ENCODE assay signal across 10 cellular contexts in genomic region chr17:65182233-65182632, GRCh38. TPM values are rescaled to one million over a fixed set of nuclear protein-coding genes. Genes with fewer than 3 reads are reported as not detected.
DNase-seq lines count a peak whose midpoint lies in the region; ATAC-seq and TF ChIP-seq lines count a peak whose summit lies in the region.
"Had no signal": no experiment of that assay in that cellular context is flagged by ENCODE, and none has a peak within 500 bp of the region (broad histone marks: within the 10 kb centered on the region; RNA-seq: fewer than 3 reads in every experiment).

No MANE protein-coding gene starts in this region.

- H3K27me3 Mint-ChIP-seq in central memory CD8-positive, alpha-beta T cell: no peaks in the 10 kb centered on the region

- H3K9me3 Mint-ChIP-seq in central memory CD8-positive, alpha-beta T cell: peaks cover 4% of the 10 kb centered on the region

- H3K36me3 Mint-ChIP-seq in central memory CD8-positive, alpha-beta T cell (ENCODE audit: insufficient read depth): peaks cover 9% of the 10 kb centered on the region

- no peak for TF ChIP-seq POLR2A in testis (IDR thresholded peaks at IDR 0.05)

- H3K4me3 Mint-ChIP-seq in central memory CD8-positive, alpha-beta T cell: peak overlapping the region; percentile 64

- 84 to 85% methylated on average over 7 to 9 of the region's 9 CpGs for WGBS in testis, 2 donors

- TF ChIP-seq CTCF in GM20000 (IDR thresholded peaks at IDR 0.05; ENCODE audit: extremely low read depth, missing control alignments) (no peak), GM13976 (IDR thresholded peaks at IDR 0.05; ENCODE audit: borderline replicate concordance, control extremely low read depth, extremely low read depth, insufficient read depth, missing control alignments) (no peak), testis (IDR thresholded peaks at IDR 0.05) (no peak)

- no peak overlapping the region for H3K27ac ChIP-seq in testis
- H3K27ac ChIP-seq: uterus had no signal

- peak; percentile 19 for ATAC-seq in GM18499 (IDR thresholded peaks at IDR 0.05; ENCODE audit: insufficient read depth, unreplicated experiment)
- ATAC-seq in HG03280 (IDR thresholded peaks at IDR 0.05; ENCODE audit: unreplicated experiment): peak; percentile 31
- ATAC-seq in central memory CD8-positive, alpha-beta T cell (replicated peaks; ENCODE audit: extremely low read depth, poor library complexity, severe bottlenecking): no peak

- in situ Hi-C loops in GM13976 (cut with MboI; ENCODE audit: low sequenced_read_pairs, unreplicated experiment): no loop called here

- H3K4me1 ChIP-seq in testis: peaks cover 13% of the 10 kb centered on the region
- H3K4me1 ChIP-seq: uterus had no signal

- H3K27me3 ChIP-seq in testis: no peaks in the 10 kb centered on the region
- H3K27me3 ChIP-seq: uterus had no signal

- intact Hi-C loops in testis (cut with DNase I; ENCODE audit: low total_unique reads): no loop called here

- H3K36me3 ChIP-seq in testis (ENCODE audit: low read depth, missing control alignments): no peaks in the 10 kb centered on the region
- H3K36me3 ChIP-seq: uterus had no signal

- H3K4me3 ChIP-seq in testis: no peak overlapping the region
- H3K4me3 ChIP-seq: uterus had no signal

- peak overlapping the region; percentile 88 for H3K27ac Mint-ChIP-seq in central memory CD8-positive, alpha-beta T cell (ENCODE audit: low read depth)

- no peaks in the 10 kb centered on the region for H3K9me3 ChIP-seq in testis
- H3K9me3 ChIP-seq: uterus had no signal

- H3K4me1 Mint-ChIP-seq in central memory CD8-positive, alpha-beta T cell: peaks cover 70% of the 10 kb centered on the region

- DNase-seq in GM20000 (ENCODE audit: low spot score) (peak; percentile 52), glomerular visceral epithelial cell (ENCODE audit: extremely low spot score) (no peak), NCI-H510A treated with DMSO at 0.1 percent for 48 hours (lab: John Stamatoyannopoulos, UW) (no peak), GM13976 (ENCODE audit: low spot score) (no peak), testis (no peak)
- DNase-seq in central memory CD8-positive, alpha-beta T cell (ENCODE audit: low spot score in 2 of 2): no peak
- DNase-seq: mesendoderm, uterus had no signal

RNA-seq across cellular contexts. Expression of gene RGS9, which starts 45.1 kb away (rescaled TPM):
- 1 to 10 TPM; 5.7 to 7.9 TPM for total RNA-seq in testis
- 4.6 TPM for polyA plus RNA-seq in testis (ENCODE audit: insufficient read depth, low read depth, low replicate concordance)
